15 cellular contexts compared by ENCODE assay signal in the genomic region with DNA sequence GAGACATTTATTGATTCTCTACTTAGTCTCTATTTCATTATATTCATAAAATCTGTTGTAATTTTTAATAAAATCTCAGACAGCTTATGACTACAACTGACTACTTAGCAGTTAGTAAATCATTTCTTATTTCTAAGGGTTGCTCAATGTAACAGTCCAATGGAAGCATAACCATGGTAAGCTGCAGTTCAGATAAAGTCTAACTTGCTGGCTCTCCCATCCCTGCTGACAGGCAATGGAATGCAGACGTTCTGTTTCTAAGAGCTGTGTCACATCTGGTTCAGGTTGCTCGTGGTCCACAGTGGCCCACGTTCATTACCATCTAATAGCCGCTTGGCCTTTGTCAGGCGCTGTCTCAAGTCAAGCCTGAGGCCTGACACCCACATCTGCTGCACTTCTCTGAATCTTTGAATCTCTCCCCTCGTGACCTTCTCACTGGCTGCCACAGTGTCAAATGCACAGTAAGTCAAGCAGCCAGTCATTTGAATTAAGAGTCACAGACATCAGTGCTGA.
A peak's percentile ranks its signal among the peaks of the same experiment; 100 is the strongest.
DNase-seq lines count a peak whose midpoint lies in the region; ATAC-seq and TF ChIP-seq lines count a peak whose summit lies in the region.
"Had no signal": no experiment of that assay in that cellular context is flagged by ENCODE, and none has a peak within 500 bp of the region (broad histone marks: within the 10 kb centered on the region; RNA-seq: fewer than 3 reads in every experiment).

No MANE protein-coding gene starts in this region.

- no peaks in the 10 kb centered on the region for H3K36me3 Mint-ChIP-seq in Caco-2 (ENCODE audit: insufficient read depth, unreplicated experiment)
- H3K36me3 Mint-ChIP-seq: CD4-positive, CD25-positive, alpha-beta regulatory T cell had no signal

- H3K27me3 ChIP-seq in Caco-2 (replicated peaks; ENCODE audit: control insufficient read depth, insufficient read depth, low read length) (no peaks in the 10 kb centered on the region), gastrocnemius medialis (no peaks in the 10 kb centered on the region)
- H3K27me3 ChIP-seq: BLaER1 treated with 17β-estradiol and CSF1 and Interleukin-3, amounts not matched to agents 10 nM and 100 nM had no signal

- H3K27ac Mint-ChIP-seq in Caco-2 (ENCODE audit: unreplicated experiment), result peak overlapping the region; percentile 29
- H3K27ac Mint-ChIP-seq: CD4-positive, CD25-positive, alpha-beta regulatory T cell had no signal

- H3K4me1 Mint-ChIP-seq in Caco-2 (ENCODE audit: low read depth, unreplicated experiment), result peaks cover 17% of the 10 kb centered on the region
- H3K4me1 Mint-ChIP-seq: CD4-positive, CD25-positive, alpha-beta regulatory T cell had no signal

- no peaks in the 10 kb centered on the region for H3K9me3 ChIP-seq in Caco-2
- no peaks in the 10 kb centered on the region for H3K9me3 ChIP-seq in gastrocnemius medialis

- H3K36me3 ChIP-seq in Caco-2 (ENCODE audit: control insufficient read depth, insufficient read depth, low read length) (no peaks in the 10 kb centered on the region), gastrocnemius medialis (no peaks in the 10 kb centered on the region)
- H3K36me3 ChIP-seq: BLaER1 treated with 17β-estradiol and CSF1 and Interleukin-3, amounts not matched to agents 10 nM and 100 nM had no signal

- CTCF ChIA-PET in Caco-2 (lab: Charles Lee), result no interaction called here

- TF ChIP-seq CTCF in Caco-2 (IDR thresholded peaks at IDR 0.05; ENCODE audit: insufficient read depth in 1 of 2, low read depth in 1 of 2, low read length in 1 of 2, severe bottlenecking in 1 of 2, unreplicated experiment in 1 of 2) (no peak), epithelial cell of proximal tubule (conservative IDR thresholded peaks at IDR 0.05; ENCODE audit: low read depth, low read length) (no peak), gastrocnemius medialis (IDR thresholded peaks at IDR 0.05 in 4 of 5, conservative IDR thresholded peaks at IDR 0.05 in 1 of 5) (no peak)

- DNase-seq in Caco-2 (peak in 1 of 2 experiments; percentile 43), epithelial cell of proximal tubule (ENCODE audit: low read depth) (peak; percentile 37), left kidney (ENCODE audit: low read depth, low spot score) (peak; percentile 37), renal cortical epithelial cell (ENCODE audit: low read depth) (peak; percentile 62), gastrocnemius medialis (no peak)
- DNase-seq in activated T-cell treated with anti-CD3 and anti-CD28 coated beads, Interleukin-2, amount 50 U/mL, for 1 hour, result no peak
- DNase-seq: 8988T; AML-193; Calu3; CD4-positive, CD25-positive, alpha-beta regulatory T cell; DMS 273 treated with DMSO at 0.1 percent for 48 hours; GM23248; H7 had no signal

- POLR2A ChIA-PET in Caco-2 (lab: Charles Lee), result no interaction called here

- ATAC-seq in gastrocnemius medialis, result no peak
- ATAC-seq in HG03460 (IDR thresholded peaks at IDR 0.05; ENCODE audit: unreplicated experiment), result no peak

- H3K4me3 ChIP-seq in Caco-2 (ENCODE audit: low read depth, low read length), result no peak overlapping the region
- no peak overlapping the region for H3K4me3 ChIP-seq in epithelial cell of proximal tubule (ENCODE audit: low read depth, low read length)
- H3K4me3 ChIP-seq in gastrocnemius medialis, result no peak overlapping the region
- H3K4me3 ChIP-seq: BLaER1 treated with 17β-estradiol and CSF1 and Interleukin-3, amounts not matched to agents 10 nM and 100 nM; GM23248 had no signal

- intact Hi-C loops in Caco-2 (cut with micrococcal nuclease; ENCODE audit: unreplicated experiment), result no loop called here
- intact Hi-C loops in gastrocnemius medialis (cut with DNase I; ENCODE audit: low total_unique reads), result no loop called here

- H3K9me3 Mint-ChIP-seq in Caco-2 (ENCODE audit: unreplicated experiment), result peaks cover 10% of the 10 kb centered on the region

- in situ Hi-C loops in gastrocnemius medialis (cut with MboI; ENCODE audit: low sequenced_read_pairs in 4 of 4), result no loop called here

- no peak overlapping the region for H3K27ac ChIP-seq in gastrocnemius medialis
- H3K27ac ChIP-seq: BLaER1 treated with 17β-estradiol and CSF1 and Interleukin-3, amounts not matched to agents 10 nM and 100 nM; GM23248 had no signal

- no peaks in the 10 kb centered on the region for H3K27me3 Mint-ChIP-seq in Caco-2 (ENCODE audit: insufficient read depth, unreplicated experiment)
- H3K27me3 Mint-ChIP-seq: CD4-positive, CD25-positive, alpha-beta regulatory T cell had no signal

- no peak for TF ChIP-seq POLR2A in gastrocnemius medialis (IDR thresholded peaks at IDR 0.05)

- H3K4me1 ChIP-seq in Caco-2 (peaks cover 33% of the 10 kb centered on the region), gastrocnemius medialis (no peaks in the 10 kb centered on the region)

- H3K4me3 Mint-ChIP-seq in Caco-2 (ENCODE audit: unreplicated experiment), result no peak overlapping the region
- H3K4me3 Mint-ChIP-seq: CD4-positive, CD25-positive, alpha-beta regulatory T cell had no signal

- no TSS peak for BruUV-seq in Caco-2 (replicated peaks; lab: Mats Ljungman, UMichigan)

Comparison
In these comparisons a context has a peak if more than half of its experiments do, and no peak if none do; other contexts are left out.
1. DNase-seq: peak in epithelial cell of proximal tubule (single experiment), left kidney (single experiment) and renal cortical epithelial cell (single experiment); none in gastrocnemius medialis (0 of 2) and activated T-cell treated with anti-CD3 and anti-CD28 coated beads, Interleukin-2, amount 50 U/mL, for 1 hour (single experiment).